1 cellular context compared by ENCODE assay signal in genomic region chr7:100607111-100607510, GRCh38.
TF ChIP-seq lines count a peak whose summit lies in the region.

No MANE protein-coding gene starts in this region.

TF ChIP-seq in H1, 55 proteins besides CTCF, POLR2A, EP300 and RAD21:
- no peak for TF ChIP-seq JUND (IDR thresholded peaks at IDR 0.05; ENCODE audit: low read length)
- TF ChIP-seq ZNF274 (IDR thresholded peaks at IDR 0.05; ENCODE audit: borderline replicate concordance, extremely low read depth, low read length) = no peak
- no peak for TF ChIP-seq NRF1 (IDR thresholded peaks at IDR 0.05; ENCODE audit: low read depth, low read length)
- TF ChIP-seq CREB1 (IDR thresholded peaks at IDR 0.05) = no peak
- no peak for TF ChIP-seq SP1 (IDR thresholded peaks at IDR 0.05; ENCODE audit: low read depth, low read length)
- no peak for TF ChIP-seq SIRT6 (IDR thresholded peaks at IDR 0.05; ENCODE audit: low read length)
- TF ChIP-seq TCF12 (IDR thresholded peaks at IDR 0.05; ENCODE audit: low read depth, low read length) = no peak
- TF ChIP-seq CHD7 (IDR thresholded peaks at IDR 0.05; ENCODE audit: insufficient replicate concordance, low read length) = no peak
- TF ChIP-seq CHD1 (IDR thresholded peaks at IDR 0.05; ENCODE audit: low read depth, low read length) = no peak
- no peak for TF ChIP-seq SAP30 (IDR thresholded peaks at IDR 0.05; ENCODE audit: insufficient read depth, insufficient replicate concordance, low read length)
- no peak for TF ChIP-seq E2F6 (IDR thresholded peaks at IDR 0.05)
- no peak for TF ChIP-seq NANOG (IDR thresholded peaks at IDR 0.05; ENCODE audit: insufficient read depth, low read depth, low read length, poor library complexity, severe bottlenecking)
- no peak for TF ChIP-seq EZH2 (IDR thresholded peaks at IDR 0.05; ENCODE audit: low read depth, low read length, severe bottlenecking)
- TF ChIP-seq KDM1A (IDR thresholded peaks at IDR 0.05; ENCODE audit: borderline replicate concordance, low read length) = no peak
- no peak for TF ChIP-seq HDAC2 (IDR thresholded peaks at IDR 0.05; ENCODE audit: borderline replicate concordance in 1 of 2, low read depth in 2 of 2, low read length in 2 of 2)
- no peak for TF ChIP-seq RXRA (IDR thresholded peaks at IDR 0.05; ENCODE audit: insufficient read depth, low read depth, low read length)
- no peak for TF ChIP-seq CHD2 (IDR thresholded peaks at IDR 0.05; ENCODE audit: low read length)
- no peak for TF ChIP-seq YY1 (IDR thresholded peaks at IDR 0.05; ENCODE audit: low read depth, low read length)
- TF ChIP-seq RBBP5 (IDR thresholded peaks at IDR 0.05; ENCODE audit: borderline replicate concordance, low read depth, low read length) = no peak
- TF ChIP-seq TAF1 (IDR thresholded peaks at IDR 0.05; ENCODE audit: low read depth, low read length) = no peak
